In the genomic region with DNA sequence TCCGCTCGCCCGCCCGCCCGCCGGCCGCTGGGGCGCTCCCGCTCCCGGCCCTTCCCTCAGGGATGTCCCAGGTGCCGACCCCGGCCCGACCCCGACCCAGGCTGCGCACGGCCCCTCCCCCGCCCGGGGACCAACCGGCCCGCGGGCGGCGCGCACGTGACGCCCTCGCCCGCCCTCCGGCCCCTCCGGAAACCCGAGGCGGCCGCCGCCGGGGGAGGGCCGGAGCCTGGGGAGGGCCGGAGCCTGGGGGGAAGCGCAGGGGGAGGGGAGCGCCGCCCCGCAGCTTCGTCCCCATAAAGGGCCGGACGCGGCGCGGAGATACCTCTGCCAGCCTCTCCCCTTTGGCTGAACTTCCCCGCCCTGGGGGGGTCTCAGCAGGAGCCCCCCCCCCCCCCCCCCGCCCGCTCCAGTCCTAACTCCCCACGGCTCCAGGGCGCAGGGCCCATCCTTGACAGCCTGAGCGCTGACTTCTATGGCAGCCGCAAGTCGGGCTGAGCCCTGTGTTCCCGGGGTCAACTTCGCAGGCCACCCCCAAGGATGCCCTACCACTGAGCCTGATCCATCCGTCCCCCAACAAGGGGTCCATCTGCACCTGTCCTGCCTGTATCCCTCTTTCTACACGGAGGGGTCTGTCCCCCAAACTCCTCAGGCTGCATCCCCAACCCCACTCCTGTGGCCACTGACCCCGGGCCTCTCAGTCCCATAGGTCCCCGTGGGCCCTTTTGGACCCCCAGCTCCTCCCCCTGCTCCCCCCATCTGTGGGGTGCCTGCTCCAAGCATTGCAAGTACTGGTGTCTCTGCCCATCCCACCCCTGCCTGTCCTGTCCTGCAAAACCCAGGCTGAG, we compare ENCODE assay signal across 8 cellular contexts. TPM values are rescaled to one million over a fixed set of nuclear protein-coding genes. Genes with fewer than 3 reads are reported as not detected.
A peak's percentile ranks its signal among the peaks of the same experiment; 100 is the strongest.
DNase-seq lines count a peak whose midpoint lies in the region; ATAC-seq and TF ChIP-seq lines count a peak whose summit lies in the region.

A gene (minus strand): TSS at position 69 of the 845 bp plus-strand sequence. CDS start 174 bp downstream, outside the sequence.

- no peaks in the 10 kb centered on the region for H3K9me3 Mint-ChIP-seq in activated naive CD4-positive, alpha-beta T cell treated with anti-CD3 and anti-CD28 coated beads for 36 hours

- H3K4me3 Mint-ChIP-seq in activated naive CD4-positive, alpha-beta T cell treated with anti-CD3 and anti-CD28 coated beads for 36 hours, result peak within 1 kb of the TSS; percentile 62

- no peak within 1 kb of the TSS for H3K27ac Mint-ChIP-seq in activated naive CD4-positive, alpha-beta T cell treated with anti-CD3 and anti-CD28 coated beads for 36 hours

- H3K4me1 Mint-ChIP-seq in activated naive CD4-positive, alpha-beta T cell treated with anti-CD3 and anti-CD28 coated beads for 36 hours (ENCODE audit: low read depth), result peaks cover 6% of the 10 kb centered on the region

- CTCF ChIA-PET in activated naive CD4-positive, alpha-beta T cell treated with anti-CD3 and anti-CD28 coated beads for 36 hours (lab: Charles Lee), result interaction anchor here (0.5 to 1.9 kb wide), 5 partner anchors 9 to 87 kb away, joined by 3 to 9 read pairs (median 4); a partner anchor contains a TSS

- DNase-seq in activated naive CD4-positive, alpha-beta T cell treated with anti-CD3 and anti-CD28 coated beads for 36 hours, result no peak
- DNase-seq in activated naive CD4-positive, alpha-beta T cell treated with Interleukin-2 at 50 U/mL for 16 hours, result no peak
- DNase-seq in MV-4-11 (lab: John Stamatoyannopoulos, UW), result peak; percentile 19
- DNase-seq in brain microvascular endothelial cell, result no peak
- DNase-seq in kidney epithelial cell (ENCODE audit: low read depth), result no peak
- DNase-seq in thoracic aorta (ENCODE audit: low spot score), result no peak
- DNase-seq in LoVo (ENCODE audit: low spot score), result no peak
- DNase-seq in putamen (ENCODE audit: low spot score), result no peak

- peaks cover 26% of the 10 kb centered on the region for H3K27me3 Mint-ChIP-seq in activated naive CD4-positive, alpha-beta T cell treated with anti-CD3 and anti-CD28 coated beads for 36 hours (ENCODE audit: low read depth)

- H3K9me3 ChIP-seq in thoracic aorta, result no peaks in the 10 kb centered on the region

- no peaks in the 10 kb centered on the region for H3K36me3 Mint-ChIP-seq in activated naive CD4-positive, alpha-beta T cell treated with anti-CD3 and anti-CD28 coated beads for 36 hours (ENCODE audit: low read depth)

- H3K4me1 ChIP-seq in thoracic aorta (ENCODE audit: control insufficient read depth in 1 of 2, low read depth in 2 of 2), result peaks cover 11 to 15% of the 10 kb centered on the region in 2 donors

- H3K4me3 ChIP-seq in brain microvascular endothelial cell (ENCODE audit: low read depth, low read length) (peak within 1 kb of the TSS; percentile 62), kidney epithelial cell (ENCODE audit: low read depth, low read length) (peak within 1 kb of the TSS; percentile 50), thoracic aorta (peak within 1 kb of the TSS; percentile 69)

- H3K27me3 ChIP-seq in brain microvascular endothelial cell (replicated peaks) (no peaks in the 10 kb centered on the region), kidney epithelial cell (ENCODE audit: control insufficient read depth, insufficient read depth, low read length) (no peaks in the 10 kb centered on the region), thoracic aorta (replicated peaks; ENCODE audit: insufficient read depth) (peaks cover 7% of the 10 kb centered on the region)

- ATAC-seq in thoracic aorta (ENCODE audit: insufficient number of reproducible peaks, low FRiP score, low read depth), result no peak

- intact Hi-C loops in activated naive CD4-positive, alpha-beta T cell treated with anti-CD3 and anti-CD28 coated beads for 36 hours (cut with micrococcal nuclease), result no loop called here

- H3K27ac ChIP-seq in brain microvascular endothelial cell, result peak within 1 kb of the TSS; percentile 38
- no peak within 1 kb of the TSS for H3K27ac ChIP-seq in thoracic aorta

- in situ Hi-C loops in brain microvascular endothelial cell (cut with HindIII; ENCODE audit: low pct_ligation_motif_present, low sequenced_read_pairs), result no loop called here

- no peak for TF ChIP-seq CTCF in brain microvascular endothelial cell (IDR thresholded peaks at IDR 0.05; ENCODE audit: low read depth, low read length, missing control alignments)
- TF ChIP-seq CTCF in kidney epithelial cell (IDR thresholded peaks at IDR 0.05; ENCODE audit: insufficient read depth, low read length, poor library complexity, severe bottlenecking), result no peak
- no peak for TF ChIP-seq CTCF in thoracic aorta (IDR thresholded peaks at IDR 0.05)

- H3K36me3 ChIP-seq in brain microvascular endothelial cell (replicated peaks), result peaks cover 5% of the 10 kb centered on the region
- peaks cover 1% of the 10 kb centered on the region for H3K36me3 ChIP-seq in kidney epithelial cell (ENCODE audit: control insufficient read depth, insufficient read depth, low read length)
- no peaks in the 10 kb centered on the region for H3K36me3 ChIP-seq in thoracic aorta

RNA-seq across cellular contexts. Expression of the gene that starts here (rescaled TPM):
- total RNA-seq in activated naive CD4-positive, alpha-beta T cell treated with anti-CD3 and anti-CD28 coated beads for 36 hours, result 10 to 100 TPM; 12.3 to 12.4 TPM
- 25.5 and 27.3 TPM in 2 replicates for total RNA-seq in kidney epithelial cell
- total RNA-seq in thoracic aorta, result 10 to 100 TPM in 1 of 2 donors, 1 to 10 TPM in 1; 8.9 to 10.4 TPM
